In the genomic region with DNA sequence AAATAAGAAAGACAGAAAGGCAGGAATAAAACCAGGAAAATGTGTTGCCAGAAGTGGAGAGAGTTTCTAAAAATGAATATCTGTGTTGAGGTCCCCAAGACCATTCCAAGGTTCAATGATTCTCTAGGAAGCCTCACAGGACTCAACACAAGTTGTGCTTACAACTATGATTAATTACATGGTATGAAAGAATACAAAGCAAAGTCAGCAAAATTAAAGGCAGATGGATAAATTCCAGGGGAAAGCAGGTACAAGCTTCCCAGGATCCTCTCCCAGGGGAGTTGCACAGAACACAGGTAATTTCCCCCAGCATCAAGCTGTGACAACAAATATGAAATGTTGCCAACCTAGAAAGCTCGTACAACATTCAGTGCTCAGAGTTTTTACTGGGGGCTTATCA, we compare ENCODE assay signal across 1 cellular context.
TF ChIP-seq lines count a peak whose summit lies in the region.

No MANE protein-coding gene starts in this region.

TF ChIP-seq in HepG2, 621 proteins besides CTCF, POLR2A, EP300 and RAD21 (continued from another document):
- TF ChIP-seq, protein P1, sequence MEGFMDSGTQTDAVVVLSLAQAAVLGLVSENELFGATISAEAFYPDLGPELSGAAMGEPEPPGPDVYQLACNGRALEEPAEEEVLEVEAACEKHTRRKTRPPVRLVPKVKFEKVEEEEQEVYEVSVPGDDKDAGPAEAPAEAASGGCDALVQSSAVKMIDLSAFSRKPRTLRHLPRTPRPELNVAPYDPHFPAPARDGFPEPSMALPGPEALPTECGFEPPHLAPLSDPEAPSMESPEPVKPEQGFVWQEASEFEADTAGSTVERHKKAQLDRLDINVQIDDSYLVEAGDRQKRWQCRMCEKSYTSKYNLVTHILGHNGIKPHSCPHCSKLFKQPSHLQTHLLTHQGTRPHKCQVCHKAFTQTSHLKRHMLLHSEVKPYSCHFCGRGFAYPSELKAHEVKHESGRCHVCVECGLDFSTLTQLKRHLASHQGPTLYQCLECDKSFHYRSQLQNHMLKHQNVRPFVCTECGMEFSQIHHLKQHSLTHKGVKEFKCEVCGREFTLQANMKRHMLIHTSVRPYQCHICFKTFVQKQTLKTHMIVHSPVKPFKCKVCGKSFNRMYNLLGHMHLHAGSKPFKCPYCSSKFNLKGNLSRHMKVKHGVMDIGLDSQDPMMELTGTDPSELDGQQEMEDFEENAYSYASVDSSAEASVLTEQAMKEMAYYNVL (CRISPR knock-in tag; IDR thresholded peaks at IDR 0.05; ENCODE audit: borderline replicate concordance): no peak
- TF ChIP-seq KDM2A (CRISPR knock-in tag; IDR thresholded peaks at IDR 0.05; ENCODE audit: borderline replicate concordance, low read depth) (no peak), MAFF (IDR thresholded peaks at IDR 0.05; ENCODE audit: low read depth, low read length) (peak; percentile 66), MAFK (conservative IDR thresholded peaks at IDR 0.05 in 1 of 2, IDR thresholded peaks at IDR 0.05 in 1 of 2; ENCODE audit: low read length in 2 of 2) (peak; percentile 38 to 81; a peak in 3 of 4 replicates), ZFP82 (CRISPR knock-in tag; IDR thresholded peaks at IDR 0.05; ENCODE audit: borderline replicate concordance) (no peak), ZNF550 (CRISPR knock-in tag; IDR thresholded peaks at IDR 0.05; ENCODE audit: borderline replicate concordance) (no peak)
- TF ChIP-seq, protein P2, sequence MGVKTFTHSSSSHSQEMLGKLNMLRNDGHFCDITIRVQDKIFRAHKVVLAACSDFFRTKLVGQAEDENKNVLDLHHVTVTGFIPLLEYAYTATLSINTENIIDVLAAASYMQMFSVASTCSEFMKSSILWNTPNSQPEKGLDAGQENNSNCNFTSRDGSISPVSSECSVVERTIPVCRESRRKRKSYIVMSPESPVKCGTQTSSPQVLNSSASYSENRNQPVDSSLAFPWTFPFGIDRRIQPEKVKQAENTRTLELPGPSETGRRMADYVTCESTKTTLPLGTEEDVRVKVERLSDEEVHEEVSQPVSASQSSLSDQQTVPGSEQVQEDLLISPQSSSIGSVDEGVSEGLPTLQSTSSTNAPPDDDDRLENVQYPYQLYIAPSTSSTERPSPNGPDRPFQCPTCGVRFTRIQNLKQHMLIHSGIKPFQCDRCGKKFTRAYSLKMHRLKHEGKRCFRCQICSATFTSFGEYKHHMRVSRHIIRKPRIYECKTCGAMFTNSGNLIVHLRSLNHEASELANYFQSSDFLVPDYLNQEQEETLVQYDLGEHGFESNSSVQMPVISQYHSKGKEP (CRISPR knock-in tag; IDR thresholded peaks at IDR 0.05): no peak
